22 cellular contexts compared by ENCODE assay signal in genomic region chr20:51454250-51454865, GRCh38.
"Had no signal": no experiment of that assay in that cellular context is flagged by ENCODE, and none has a peak within 500 bp of the region (broad histone marks: within the 10 kb centered on the region; RNA-seq: fewer than 3 reads in every experiment).

No MANE protein-coding gene starts in this region.

- H2AFZ ChIP-seq: parathyroid adenoma had no signal

- H3K9me3 Mint-ChIP-seq: activated T-helper 17 cell treated with anti-CD3 and anti-CD28 coated beads, Interleukin-2, amount 50 U/mL, for 72 hours; effector memory CD8-positive, alpha-beta T cell had no signal

- H3K27ac ChIP-seq: parathyroid adenoma, psoas muscle, suprapubic skin, tibial artery, VCaP had no signal

- H3K4me3 ChIP-seq: psoas muscle, smooth muscle cell, suprapubic skin, tibial artery had no signal

- H3K27me3 Mint-ChIP-seq: activated CD8-positive, alpha-beta T cell treated with anti-CD3 and anti-CD28 coated beads for 36 hours; activated naive CD8-positive, alpha-beta T cell treated with anti-CD3 and anti-CD28 coated beads, Interleukin-2, amount 10 ng/mL, durations not matched to agents 7 days and 5 days; activated T-helper 17 cell treated with anti-CD3 and anti-CD28 coated beads, Interleukin-2, amount 50 U/mL, for 72 hours; effector memory CD8-positive, alpha-beta T cell had no signal

- H3K4me2 ChIP-seq: smooth muscle cell had no signal

- H3K79me2 ChIP-seq: parathyroid adenoma had no signal

- H3K27me3 ChIP-seq: suprapubic skin, tibial artery had no signal

- H3K4me3 Mint-ChIP-seq: activated CD8-positive, alpha-beta T cell treated with anti-CD3 and anti-CD28 coated beads for 36 hours; activated naive CD8-positive, alpha-beta T cell treated with anti-CD3 and anti-CD28 coated beads, Interleukin-2, amount 10 ng/mL, durations not matched to agents 7 days and 5 days; activated T-helper 17 cell treated with anti-CD3 and anti-CD28 coated beads, Interleukin-2, amount 50 U/mL, for 72 hours; effector memory CD8-positive, alpha-beta T cell had no signal

- H3K9me3 ChIP-seq: psoas muscle, suprapubic skin, tibial artery had no signal

- DNase-seq: activated CD4-positive, alpha-beta T cell treated with anti-CD3 and anti-CD28 coated beads for 48 hours; activated CD8-positive, alpha-beta T cell treated with anti-CD3 and anti-CD28 coated beads for 36 hours; activated naive CD4-positive, alpha-beta T cell; activated naive CD8-positive, alpha-beta T cell treated with anti-CD3 and anti-CD28 coated beads, Interleukin-2, amount 10 ng/mL, durations not matched to agents 7 days and 5 days; amniotic stem cell; caudate nucleus; cortex of kidney; effector memory CD8-positive, alpha-beta T cell; erythroblast; hippocampal formation; left cardiac atrium; left ventricle myocardium superior; psoas muscle; stimulated activated CD4-positive, alpha-beta T cell treated with anti-CD3 and anti-CD28 coated beads, Interleukin-15, amount 100 ng/mL, for 24 hours; stimulated activated CD4-positive, alpha-beta T cell treated with anti-CD3 and anti-CD28 coated beads, Interleukin-2, amount 100 ng/mL, for 24 hours; stimulated activated naive CD4-positive, alpha-beta T cell; tibial artery had no signal

- ATAC-seq: activated CD8-positive, alpha-beta T cell treated with anti-CD3 and anti-CD28 coated beads for 36 hours; activated T-helper 17 cell treated with anti-CD3 and anti-CD28 coated beads, Interleukin-2, amount 50 U/mL, for 72 hours; effector memory CD8-positive, alpha-beta T cell; left cardiac atrium; left ventricle myocardium superior; psoas muscle had no signal

- H3K9ac ChIP-seq: parathyroid adenoma had no signal
